ENCODE assay signal across 1 cellular context in genomic region chr17:74373838-74374606, GRCh38.
A peak's percentile ranks its signal among the peaks of the same experiment; 100 is the strongest.
TF ChIP-seq lines count a peak whose summit lies in the region.

No MANE protein-coding gene starts in this region.

TF ChIP-seq in HepG2, 621 proteins besides CTCF, POLR2A, EP300 and RAD21 (continued from another document and continues in another):
- TF ChIP-seq ZNF574 (CRISPR knock-in tag; IDR thresholded peaks at IDR 0.05) = peak; percentile 81
- TF ChIP-seq ZNF343 (CRISPR knock-in tag; IDR thresholded peaks at IDR 0.05) = no peak
- TF ChIP-seq MYC (CRISPR knock-in tag; IDR thresholded peaks at IDR 0.05; ENCODE audit: borderline replicate concordance) = peak; percentile 32; the same call in 1 of the 2 replicates
- TF ChIP-seq KAT7 (CRISPR knock-in tag; IDR thresholded peaks at IDR 0.05; ENCODE audit: borderline replicate concordance) = no peak
- peak; percentile 60; the same call in 1 of the 2 replicates for TF ChIP-seq FOXP1 (IDR thresholded peaks at IDR 0.05)
- peak; percentile 89 for TF ChIP-seq FOXP1 (CRISPR knock-in tag; IDR thresholded peaks at IDR 0.05)
- no peak for TF ChIP-seq ZNF720 (CRISPR knock-in tag; IDR thresholded peaks at IDR 0.05)
- TF ChIP-seq ZNF382 (CRISPR knock-in tag; IDR thresholded peaks at IDR 0.05; ENCODE audit: borderline replicate concordance) = no peak
- TF ChIP-seq DNMT3B (CRISPR knock-in tag; conservative IDR thresholded peaks at IDR 0.05) = no peak
- TF ChIP-seq NFYC (CRISPR knock-in tag; IDR thresholded peaks at IDR 0.05) = peak; percentile 40; the same call in 1 of the 2 replicates
- TF ChIP-seq RERE (CRISPR knock-in tag; IDR thresholded peaks at IDR 0.05; ENCODE audit: low read depth) = peak; percentile 32; the same call in 1 of the 2 replicates
- peak; percentile 54; the same call in 1 of the 2 replicates for TF ChIP-seq AHR (CRISPR knock-in tag; IDR thresholded peaks at IDR 0.05)
- TF ChIP-seq ZBTB7A (CRISPR knock-in tag; IDR thresholded peaks at IDR 0.05) = 0 out of 2 replicates have a peak, but pooled peaks have one; percentile 15
- no peak for TF ChIP-seq GPN1 (CRISPR knock-in tag; IDR thresholded peaks at IDR 0.05; ENCODE audit: borderline replicate concordance)
- no peak for TF ChIP-seq MATR3 (CRISPR knock-in tag; IDR thresholded peaks at IDR 0.05)
- TF ChIP-seq FOXA3 (CRISPR knock-in tag; IDR thresholded peaks at IDR 0.05) = peak; percentile 92
- TF ChIP-seq, protein P1, sequence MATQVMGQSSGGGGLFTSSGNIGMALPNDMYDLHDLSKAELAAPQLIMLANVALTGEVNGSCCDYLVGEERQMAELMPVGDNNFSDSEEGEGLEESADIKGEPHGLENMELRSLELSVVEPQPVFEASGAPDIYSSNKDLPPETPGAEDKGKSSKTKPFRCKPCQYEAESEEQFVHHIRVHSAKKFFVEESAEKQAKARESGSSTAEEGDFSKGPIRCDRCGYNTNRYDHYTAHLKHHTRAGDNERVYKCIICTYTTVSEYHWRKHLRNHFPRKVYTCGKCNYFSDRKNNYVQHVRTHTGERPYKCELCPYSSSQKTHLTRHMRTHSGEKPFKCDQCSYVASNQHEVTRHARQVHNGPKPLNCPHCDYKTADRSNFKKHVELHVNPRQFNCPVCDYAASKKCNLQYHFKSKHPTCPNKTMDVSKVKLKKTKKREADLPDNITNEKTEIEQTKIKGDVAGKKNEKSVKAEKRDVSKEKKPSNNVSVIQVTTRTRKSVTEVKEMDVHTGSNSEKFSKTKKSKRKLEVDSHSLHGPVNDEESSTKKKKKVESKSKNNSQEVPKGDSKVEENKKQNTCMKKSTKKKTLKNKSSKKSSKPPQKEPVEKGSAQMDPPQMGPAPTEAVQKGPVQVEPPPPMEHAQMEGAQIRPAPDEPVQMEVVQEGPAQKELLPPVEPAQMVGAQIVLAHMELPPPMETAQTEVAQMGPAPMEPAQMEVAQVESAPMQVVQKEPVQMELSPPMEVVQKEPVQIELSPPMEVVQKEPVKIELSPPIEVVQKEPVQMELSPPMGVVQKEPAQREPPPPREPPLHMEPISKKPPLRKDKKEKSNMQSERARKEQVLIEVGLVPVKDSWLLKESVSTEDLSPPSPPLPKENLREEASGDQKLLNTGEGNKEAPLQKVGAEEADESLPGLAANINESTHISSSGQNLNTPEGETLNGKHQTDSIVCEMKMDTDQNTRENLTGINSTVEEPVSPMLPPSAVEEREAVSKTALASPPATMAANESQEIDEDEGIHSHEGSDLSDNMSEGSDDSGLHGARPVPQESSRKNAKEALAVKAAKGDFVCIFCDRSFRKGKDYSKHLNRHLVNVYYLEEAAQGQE (IDR thresholded peaks at IDR 0.05; ENCODE audit: borderline replicate concordance in 1 of 2, low read depth in 1 of 2, low read length in 2 of 2) = no peak
- TF ChIP-seq GATAD2A (CRISPR knock-in tag; IDR thresholded peaks at IDR 0.05) = peak; percentile 94
- no peak for TF ChIP-seq ATRX (CRISPR knock-in tag; IDR thresholded peaks at IDR 0.05; ENCODE audit: borderline replicate concordance)
- no peak for TF ChIP-seq TCF7L2 (IDR thresholded peaks at IDR 0.05; ENCODE audit: low read depth, low read length)
- 0 out of 2 replicates have a peak, but pooled peaks have one; percentile 44 for TF ChIP-seq HBP1 (CRISPR knock-in tag; IDR thresholded peaks at IDR 0.05; ENCODE audit: low read depth)
- no peak for TF ChIP-seq IKZF1 (IDR thresholded peaks at IDR 0.05)
- TF ChIP-seq, protein P2, sequence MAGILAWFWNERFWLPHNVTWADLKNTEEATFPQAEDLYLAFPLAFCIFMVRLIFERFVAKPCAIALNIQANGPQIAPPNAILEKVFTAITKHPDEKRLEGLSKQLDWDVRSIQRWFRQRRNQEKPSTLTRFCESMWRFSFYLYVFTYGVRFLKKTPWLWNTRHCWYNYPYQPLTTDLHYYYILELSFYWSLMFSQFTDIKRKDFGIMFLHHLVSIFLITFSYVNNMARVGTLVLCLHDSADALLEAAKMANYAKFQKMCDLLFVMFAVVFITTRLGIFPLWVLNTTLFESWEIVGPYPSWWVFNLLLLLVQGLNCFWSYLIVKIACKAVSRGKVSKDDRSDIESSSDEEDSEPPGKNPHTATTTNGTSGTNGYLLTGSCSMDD (CRISPR knock-in tag; IDR thresholded peaks at IDR 0.05) = no peak
- TF ChIP-seq SP5 (CRISPR knock-in tag; IDR thresholded peaks at IDR 0.05; ENCODE audit: borderline replicate concordance, low read depth) = peak; percentile 95
- no peak for TF ChIP-seq ZMAT5 (CRISPR knock-in tag; IDR thresholded peaks at IDR 0.05; ENCODE audit: borderline replicate concordance, low read depth)
- TF ChIP-seq, protein P3, sequence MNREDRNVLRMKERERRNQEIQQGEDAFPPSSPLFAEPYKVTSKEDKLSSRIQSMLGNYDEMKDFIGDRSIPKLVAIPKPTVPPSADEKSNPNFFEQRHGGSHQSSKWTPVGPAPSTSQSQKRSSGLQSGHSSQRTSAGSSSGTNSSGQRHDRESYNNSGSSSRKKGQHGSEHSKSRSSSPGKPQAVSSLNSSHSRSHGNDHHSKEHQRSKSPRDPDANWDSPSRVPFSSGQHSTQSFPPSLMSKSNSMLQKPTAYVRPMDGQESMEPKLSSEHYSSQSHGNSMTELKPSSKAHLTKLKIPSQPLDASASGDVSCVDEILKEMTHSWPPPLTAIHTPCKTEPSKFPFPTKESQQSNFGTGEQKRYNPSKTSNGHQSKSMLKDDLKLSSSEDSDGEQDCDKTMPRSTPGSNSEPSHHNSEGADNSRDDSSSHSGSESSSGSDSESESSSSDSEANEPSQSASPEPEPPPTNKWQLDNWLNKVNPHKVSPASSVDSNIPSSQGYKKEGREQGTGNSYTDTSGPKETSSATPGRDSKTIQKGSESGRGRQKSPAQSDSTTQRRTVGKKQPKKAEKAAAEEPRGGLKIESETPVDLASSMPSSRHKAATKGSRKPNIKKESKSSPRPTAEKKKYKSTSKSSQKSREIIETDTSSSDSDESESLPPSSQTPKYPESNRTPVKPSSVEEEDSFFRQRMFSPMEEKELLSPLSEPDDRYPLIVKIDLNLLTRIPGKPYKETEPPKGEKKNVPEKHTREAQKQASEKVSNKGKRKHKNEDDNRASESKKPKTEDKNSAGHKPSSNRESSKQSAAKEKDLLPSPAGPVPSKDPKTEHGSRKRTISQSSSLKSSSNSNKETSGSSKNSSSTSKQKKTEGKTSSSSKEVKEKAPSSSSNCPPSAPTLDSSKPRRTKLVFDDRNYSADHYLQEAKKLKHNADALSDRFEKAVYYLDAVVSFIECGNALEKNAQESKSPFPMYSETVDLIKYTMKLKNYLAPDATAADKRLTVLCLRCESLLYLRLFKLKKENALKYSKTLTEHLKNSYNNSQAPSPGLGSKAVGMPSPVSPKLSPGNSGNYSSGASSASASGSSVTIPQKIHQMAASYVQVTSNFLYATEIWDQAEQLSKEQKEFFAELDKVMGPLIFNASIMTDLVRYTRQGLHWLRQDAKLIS (CRISPR knock-in tag; IDR thresholded peaks at IDR 0.05) = no peak
- peak; percentile 28; the same call in 1 of the 2 replicates for TF ChIP-seq STAG1 (CRISPR knock-in tag; IDR thresholded peaks at IDR 0.05)
- no peak for TF ChIP-seq ZNF558 (CRISPR knock-in tag; IDR thresholded peaks at IDR 0.05; ENCODE audit: borderline replicate concordance)
- TF ChIP-seq E2F1 (CRISPR knock-in tag; IDR thresholded peaks at IDR 0.05) = no peak
- no peak for TF ChIP-seq TBX3 (IDR thresholded peaks at IDR 0.05; ENCODE audit: borderline replicate concordance)
- TF ChIP-seq ZNF619 (CRISPR knock-in tag; IDR thresholded peaks at IDR 0.05) = no peak
- TF ChIP-seq HIVEP1 (CRISPR knock-in tag; IDR thresholded peaks at IDR 0.05) = peak; percentile 20; the same call in 1 of the 2 replicates
- TF ChIP-seq ZNF660 (CRISPR knock-in tag; IDR thresholded peaks at IDR 0.05; ENCODE audit: borderline replicate concordance, low read depth) = no peak
- TF ChIP-seq, protein P4, sequence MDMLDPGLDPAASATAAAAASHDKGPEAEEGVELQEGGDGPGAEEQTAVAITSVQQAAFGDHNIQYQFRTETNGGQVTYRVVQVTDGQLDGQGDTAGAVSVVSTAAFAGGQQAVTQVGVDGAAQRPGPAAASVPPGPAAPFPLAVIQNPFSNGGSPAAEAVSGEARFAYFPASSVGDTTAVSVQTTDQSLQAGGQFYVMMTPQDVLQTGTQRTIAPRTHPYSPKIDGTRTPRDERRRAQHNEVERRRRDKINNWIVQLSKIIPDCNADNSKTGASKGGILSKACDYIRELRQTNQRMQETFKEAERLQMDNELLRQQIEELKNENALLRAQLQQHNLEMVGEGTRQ (IDR thresholded peaks at IDR 0.05; ENCODE audit: low read depth, low read length) = no peak
- TF ChIP-seq, protein P4 (CRISPR knock-in tag; IDR thresholded peaks at IDR 0.05; ENCODE audit: borderline replicate concordance) = no peak
- TF ChIP-seq ZFX (CRISPR knock-in tag; IDR thresholded peaks at IDR 0.05; ENCODE audit: low read depth) = peak; percentile 43; the same call in 1 of the 2 replicates
- TF ChIP-seq ZNF136 (CRISPR knock-in tag; IDR thresholded peaks at IDR 0.05; ENCODE audit: low read depth) = peak; percentile 74; the same call in 1 of the 2 replicates
